ENCODE assay signal across 8 cellular contexts in the genomic region with DNA sequence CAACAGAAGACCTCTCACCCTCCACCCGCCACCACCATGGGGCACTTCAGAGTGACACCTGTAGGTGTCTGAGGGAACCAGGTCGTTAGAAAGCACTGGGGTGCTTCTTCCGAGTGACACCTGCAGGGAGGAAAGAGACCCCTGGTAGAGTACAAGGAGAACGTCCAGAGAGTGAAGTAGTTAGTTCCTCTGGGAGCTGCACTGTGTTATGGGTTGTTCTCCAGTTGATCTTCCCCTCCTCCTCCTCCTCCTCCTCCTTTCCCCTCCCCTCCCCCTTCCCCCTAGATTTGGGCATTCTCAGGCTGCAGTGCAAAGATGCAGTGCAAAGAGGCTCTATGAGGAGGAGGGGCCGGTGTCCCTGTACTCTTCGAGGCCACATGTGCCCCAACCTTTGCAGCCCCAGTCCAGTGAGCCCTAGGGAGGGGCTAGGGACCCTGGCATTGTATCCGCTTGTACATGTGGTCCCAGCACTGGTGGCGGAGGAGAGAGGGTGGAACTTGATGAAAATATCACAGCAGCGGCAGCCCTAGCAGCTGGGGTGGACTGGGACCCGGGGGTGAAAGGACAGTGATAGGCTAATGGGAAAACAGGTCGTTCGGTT. TPM values are rescaled to one million over a fixed set of nuclear protein-coding genes. Genes with fewer than 3 reads are reported as not detected.
DNase-seq lines count a peak whose midpoint lies in the region; ATAC-seq and TF ChIP-seq lines count a peak whose summit lies in the region.

No MANE protein-coding gene starts in this region.

- CTCF ChIA-PET in AG04450 (lab: Charles Lee): interaction anchor here (1.0 to 9.0 kb wide), 4 partner anchors 13 to 31 kb away, joined by 3 to 115 read pairs (median 14); no protein-coding TSS in a partner anchor

- H3K9ac ChIP-seq in HUES64 (ENCODE audit: low read depth, low read length): peak overlapping the region; percentile 32; the same call in 1 of the 2 replicates

- peak overlapping the region; percentile 83 to 96 (median 95) for H3K4me3 Mint-ChIP-seq in naive B cell

- peaks cover 5 to 11% of the 10 kb centered on the region in 2 donors for H3K36me3 Mint-ChIP-seq in naive B cell

- peak overlapping the region; percentile 98 to 100 (median 100) for H3K27ac Mint-ChIP-seq in naive B cell

- H3K27me3 ChIP-seq in AG04450 (ENCODE audit: control insufficient read depth, insufficient read depth, low read length) (no peaks in the 10 kb centered on the region), HUES64 (ENCODE audit: insufficient read depth, low read length) (no peaks in the 10 kb centered on the region)

- peaks cover 15% of the 10 kb centered on the region for H3K4me1 ChIP-seq in HUES64 (ENCODE audit: insufficient read depth, low read length)

- 45% methylated on average over 12 of the region's 12 CpGs for WGBS in HUES64

- POLR2A ChIA-PET in AG04450 (lab: Yijun Ruan, JAX): interaction anchor here (1.2 to 2.9 kb wide), 5 partner anchors 10 to 107 kb away, joined by 3 to 11 read pairs (median 8); partner anchors contain the start of genes DNPEP, GLB1L and STK16

- H3K9me3 Mint-ChIP-seq in naive B cell: no peaks in the 10 kb centered on the region

- H3K4me3 ChIP-seq in AG04450 (ENCODE audit: low read depth, low read length) (peak overlapping the region; percentile 83), HUES64 (ENCODE audit: low read length) (peak overlapping the region; percentile 62), choroid plexus epithelial cell (ENCODE audit: low read depth, low read length) (peak overlapping the region; percentile 61)

- ATAC-seq in naive B cell (ENCODE audit: low read depth in 2 of 2) (no peak), GM18520 (IDR thresholded peaks at IDR 0.05; ENCODE audit: unreplicated experiment) (no peak), HG03432 (IDR thresholded peaks at IDR 0.05; ENCODE audit: unreplicated experiment) (no peak)

- peaks cover 36 to 44% (median 39%) of the 10 kb centered on the region in 3 donors for H3K4me1 Mint-ChIP-seq in naive B cell

- peaks cover 15% of the 10 kb centered on the region for H3K36me3 ChIP-seq in HUES64 (ENCODE audit: insufficient read depth, low read length)

- peak overlapping the region; percentile 99 for H3K27ac ChIP-seq in AG04450 (ENCODE audit: low read depth, low read length)
- H3K27ac ChIP-seq in HUES64 (ENCODE audit: low read depth, low read length): peak overlapping the region; percentile 75; the same call in 1 of the 2 replicates

- TF ChIP-seq CTCF in AG04450 (IDR thresholded peaks at IDR 0.05; ENCODE audit: low read depth, low read length) (no peak; the same call in 1 of the 2 replicates), choroid plexus epithelial cell (conservative IDR thresholded peaks at IDR 0.05; ENCODE audit: low read depth, low read length) (peak; percentile 2)

- H3K27me3 Mint-ChIP-seq in naive B cell: no peaks in the 10 kb centered on the region

- DNase-seq in AG04450 (ENCODE audit: low read depth, low spot score) (no peak), choroid plexus epithelial cell (ENCODE audit: low read depth) (no peak), naive B cell (no peak), NCI-H69 (lab: John Stamatoyannopoulos, UW) (no peak), DMS53 treated with DMSO at 0.1 percent for 48 hours (lab: John Stamatoyannopoulos, UW; ENCODE audit: unreplicated experiment) (no peak)

- H3K9me3 ChIP-seq in AG04450 (ENCODE audit: control insufficient read depth, insufficient read depth, low read length) (no peaks in the 10 kb centered on the region), HUES64 (ENCODE audit: insufficient read depth, low read depth, low read length) (no peaks in the 10 kb centered on the region)

RNA-seq across cellular contexts. Expression of gene DNAJB2, which starts 0.8 kb away (rescaled TPM):
- 40.6 and 41.1 TPM in 2 replicates for polyA plus RNA-seq in AG04450 (2011; rRNA removed)
- polyA minus RNA-seq in AG04450 (2011; rRNA and poly(A)+ RNA removed): 49.0 and 66.1 TPM in 2 replicates
- 18.5 TPM for polyA plus RNA-seq in HUES64 (2013, experiment 1 of 2)
- polyA plus RNA-seq in HUES64 (2013, experiment 2 of 2): 19.0 TPM
- 10 to 100 TPM in 1 of 6 donors, 1 to 10 TPM in 5; 1.1 to 12.9 (median 8.8) TPM for polyA plus RNA-seq in naive B cell (ENCODE audit: low read depth in 6 of 6)

RNA-seq across cellular contexts. Expression of gene TUBA4A, which starts 26.3 kb away (rescaled TPM):
- 22.4 and 22.6 TPM in 2 replicates for polyA plus RNA-seq in AG04450 (2011; rRNA removed)
- polyA minus RNA-seq in AG04450 (2011; rRNA and poly(A)+ RNA removed): 8.5 and 9.5 TPM in 2 replicates
- 27.3 TPM for polyA plus RNA-seq in HUES64 (2013, experiment 1 of 2)
- 32.2 TPM for polyA plus RNA-seq in HUES64 (2013, experiment 2 of 2)
- 100 to 1,000 TPM; 129 to 165 (median 149) TPM for polyA plus RNA-seq in naive B cell (ENCODE audit: low read depth in 6 of 6)

RNA-seq across cellular contexts. Expression of gene TUBA4B, which starts 27.0 kb away (rescaled TPM):
- polyA plus RNA-seq in AG04450 (2011; rRNA removed) (not detected in 2 replicates), naive B cell (ENCODE audit: low read depth in 6 of 6) (not detected)
- polyA minus RNA-seq in AG04450 (2011; rRNA and poly(A)+ RNA removed): not detected in 2 replicates
- polyA plus RNA-seq in HUES64 (2013, experiment 1 of 2): not detected
- polyA plus RNA-seq in HUES64 (2013, experiment 2 of 2): 0.19 TPM

RNA-seq across cellular contexts. Expression of gene PTPRN, which starts 29.2 kb away (rescaled TPM):
- polyA plus RNA-seq in AG04450 (2011; rRNA removed) (11.7 and 15.1 TPM in 2 replicates), naive B cell (ENCODE audit: low read depth in 6 of 6) (under 1 TPM in 4 of 6 donors, not detected in 2; 0.29 to 0.80 (median 0.59) TPM)
- 19.8 and 26.2 TPM in 2 replicates for polyA minus RNA-seq in AG04450 (2011; rRNA and poly(A)+ RNA removed)
- polyA plus RNA-seq in HUES64 (2013, experiment 1 of 2): 4.2 TPM
- 3.4 TPM for polyA plus RNA-seq in HUES64 (2013, experiment 2 of 2)

RNA-seq across cellular contexts. Expression of gene STK16, which starts 34.7 kb away (rescaled TPM):
- polyA plus RNA-seq in AG04450 (2011; rRNA removed) (33.9 and 36.6 TPM in 2 replicates), naive B cell (ENCODE audit: low read depth in 6 of 6) (10 to 100 TPM; 14.7 to 28.3 (median 21.9) TPM)
- 33.2 and 51.3 TPM in 2 replicates for polyA minus RNA-seq in AG04450 (2011; rRNA and poly(A)+ RNA removed)
- polyA plus RNA-seq in HUES64 (2013, experiment 1 of 2): 18.8 TPM
- polyA plus RNA-seq in HUES64 (2013, experiment 2 of 2): 19.5 TPM
